ENCODE assay signal across 24 cellular contexts in genomic region chrX:69038826-69039225, GRCh38.
"Had no signal": no experiment of that assay in that cellular context is flagged by ENCODE, and none has a peak within 500 bp of the region (broad histone marks: within the 10 kb centered on the region; RNA-seq: fewer than 3 reads in every experiment).

No MANE protein-coding gene starts in this region.

- H2AFZ ChIP-seq: hepatocyte, neural progenitor cell had no signal

- H3K9ac ChIP-seq: neural progenitor cell had no signal

- DNase-seq: left ventricle myocardium inferior; mesendoderm; naive B cell; natural killer cell; nephron progenitor cell; occipital lobe; ovary; right lobe of liver; stimulated activated CD4-positive, alpha-beta T cell treated with anti-CD3 and anti-CD28 coated beads, Interleukin-12 subunit alpha, Interleukin-12 subunit beta, amount 100 ng/mL, for 4 hours; stimulated activated CD4-positive, alpha-beta T cell treated with anti-CD3 and anti-CD28 coated beads, Interleukin-15, amount 100 ng/mL, for 24 hours; stimulated activated CD4-positive, alpha-beta T cell treated with anti-CD3 and anti-CD28 coated beads, Interleukin-2, amount 100 ng/mL, for 24 hours; stimulated activated CD4-positive, alpha-beta T cell treated with anti-CD3 and anti-CD28 coated beads, Interleukin-4, amount 100 ng/mL, for 1 hour; stimulated activated naive B cell treated with anti-CD40 and anti-IgM and Interleukin-4, amounts not matched to agents 10 μg/mL and 1 μg/mL and 100 μg/mL, for 72 hours; stimulated activated naive CD8-positive, alpha-beta T cell treated with anti-CD3 and anti-CD28 coated beads, Interleukin-15, Interleukin-2, amounts not matched to agents 100 U/mL and 50 U/mL, for 24 hours; stomach; testis; thyroid gland; upper lobe of right lung had no signal

- H3K36me3 ChIP-seq: left ventricle myocardium inferior, neural progenitor cell, neutrophil, ovary, right atrium auricular region, right lobe of liver, stomach, thyroid gland, upper lobe of right lung had no signal

- H3K27ac ChIP-seq: hepatocyte, left ventricle myocardium inferior, neural progenitor cell, neutrophil, ovary, right atrium auricular region, right lobe of liver, stomach, testis, thyroid gland, upper lobe of right lung had no signal

- H3K27me3 ChIP-seq: hepatocyte, neural progenitor cell, neutrophil, ovary, right atrium auricular region, right lobe of liver, stomach, testis, thyroid gland, upper lobe of right lung had no signal

- ATAC-seq: natural killer cell; right lobe of liver; stimulated activated naive B cell treated with anti-CD40 and anti-IgM and Interleukin-4, amounts not matched to agents 10 μg/mL and 1 μg/mL and 100 μg/mL, for 72 hours; stimulated activated naive CD8-positive, alpha-beta T cell treated with anti-CD3 and anti-CD28 coated beads, Interleukin-15, Interleukin-2, amounts not matched to agents 100 U/mL and 50 U/mL, for 24 hours; upper lobe of right lung had no signal

- H3K4me2 ChIP-seq: hepatocyte, neural progenitor cell had no signal

- H3K4me3 ChIP-seq: hepatocyte, left ventricle myocardium inferior, lung, neural progenitor cell, ovary, right atrium auricular region, right lobe of liver, skin epidermis, stomach, testis, thyroid gland, upper lobe of right lung had no signal

- H3K79me2 ChIP-seq: hepatocyte had no signal

- H3K4me1 ChIP-seq: left ventricle myocardium inferior, right atrium auricular region, right lobe of liver, stomach, testis, thyroid gland, upper lobe of right lung had no signal

- H3K9me3 ChIP-seq: left ventricle myocardium inferior, neutrophil, ovary, right atrium auricular region, right lobe of liver, testis, thyroid gland, upper lobe of right lung had no signal
